In genomic region chr2:223865907-223866508, GRCh38 we compare ENCODE assay signal across 11 cellular contexts. TPM values are rescaled to one million over a fixed set of nuclear protein-coding genes. Genes with fewer than 3 reads are reported as not detected.
DNase-seq lines count a peak whose midpoint lies in the region; ATAC-seq lines count a peak whose summit lies in the region.
"Had no signal": no experiment of that assay in that cellular context is flagged by ENCODE, and none has a peak within 500 bp of the region (broad histone marks: within the 10 kb centered on the region; RNA-seq: fewer than 3 reads in every experiment).

No MANE protein-coding gene starts in this region.

- peak; percentile 46 to 47 for ATAC-seq in activated naive CD4-positive, alpha-beta T cell treated with anti-CD3 and anti-CD28 coated beads, Interleukin-2, amount 50 U/mL, for 72 hours
- ATAC-seq in activated naive CD8-positive, alpha-beta T cell treated with anti-CD3 and anti-CD28 coated beads, Interleukin-2, amount 10 ng/mL, durations not matched to agents 7 days and 5 days (ENCODE audit: low read depth), result peak; percentile 76
- no peak for ATAC-seq in stimulated activated memory B cell treated with anti-CD40 and anti-IgM and Interleukin-4, amounts not matched to agents 10 μg/mL and 1 μg/mL and 100 μg/mL, for 72 hours
- ATAC-seq: Right ventricle myocardium inferior had no signal

- DNase-seq in activated naive CD4-positive, alpha-beta T cell treated with anti-CD3 and anti-CD28 coated beads, Interleukin-2, amount 50 U/mL, for 72 hours (ENCODE audit: low spot score in 2 of 2), result no peak
- no peak for DNase-seq in activated naive CD4-positive, alpha-beta T cell treated with Interleukin-2 at 50 U/mL for 16 hours
- peak; percentile 26 for DNase-seq in Jurkat, Clone E6-1 (ENCODE audit: low read depth, low spot score)
- DNase-seq in activated naive CD8-positive, alpha-beta T cell treated with anti-CD3 and anti-CD28 coated beads, Interleukin-2, amount 10 ng/mL, durations not matched to agents 7 days and 5 days, result no peak
- DNase-seq in NCI-H82 treated with DMSO at 0.1 percent for 48 hours (lab: John Stamatoyannopoulos, UW; ENCODE audit: unreplicated experiment), result no peak
- no peak for DNase-seq in NCI-H1694 treated with DMSO at 0.1 percent for 48 hours (lab: John Stamatoyannopoulos, UW)
- no peak for DNase-seq in stimulated activated CD4-positive, alpha-beta T cell treated with anti-CD3 and anti-CD28 coated beads, Interleukin-4, amount 100 ng/mL, for 4 hours
- DNase-seq: activated CD4-positive, alpha-beta T cell treated with anti-CD3 and anti-CD28 coated beads for 48 hours had no signal

- H3K4me3 Mint-ChIP-seq in activated naive CD8-positive, alpha-beta T cell treated with anti-CD3 and anti-CD28 coated beads, Interleukin-2, amount 10 ng/mL, durations not matched to agents 7 days and 5 days, result peak overlapping the region; percentile 62
- no peak overlapping the region for H3K4me3 Mint-ChIP-seq in stimulated activated memory B cell treated with anti-CD40 and anti-IgM and Interleukin-4, amounts not matched to agents 10 μg/mL and 1 μg/mL and 100 μg/mL, for 72 hours
- H3K4me3 Mint-ChIP-seq: nephron had no signal

- POLR2A ChIA-PET in activated naive CD8-positive, alpha-beta T cell treated with anti-CD3 and anti-CD28 coated beads, Interleukin-2, amount 10 ng/mL, durations not matched to agents 7 days and 5 days (lab: Charles Lee), result interaction anchor here (1.7 kb wide), 1 partner anchor 27 kb away, joined by 4 read pairs; no protein-coding TSS in a partner anchor

- H3K9me3 Mint-ChIP-seq in activated naive CD4-positive, alpha-beta T cell treated with anti-CD3 and anti-CD28 coated beads, Interleukin-2, amount 50 U/mL, for 72 hours, result no peaks in the 10 kb centered on the region
- no peaks in the 10 kb centered on the region for H3K9me3 Mint-ChIP-seq in activated naive CD8-positive, alpha-beta T cell treated with anti-CD3 and anti-CD28 coated beads, Interleukin-2, amount 10 ng/mL, durations not matched to agents 7 days and 5 days
- H3K9me3 Mint-ChIP-seq in stimulated activated memory B cell treated with anti-CD40 and anti-IgM and Interleukin-4, amounts not matched to agents 10 μg/mL and 1 μg/mL and 100 μg/mL, for 72 hours, result no peaks in the 10 kb centered on the region
- H3K9me3 Mint-ChIP-seq: nephron had no signal

- peaks cover 26% of the 10 kb centered on the region for H3K4me1 Mint-ChIP-seq in activated naive CD8-positive, alpha-beta T cell treated with anti-CD3 and anti-CD28 coated beads, Interleukin-2, amount 10 ng/mL, durations not matched to agents 7 days and 5 days
- peaks cover 26% of the 10 kb centered on the region for H3K4me1 Mint-ChIP-seq in stimulated activated memory B cell treated with anti-CD40 and anti-IgM and Interleukin-4, amounts not matched to agents 10 μg/mL and 1 μg/mL and 100 μg/mL, for 72 hours
- H3K4me1 Mint-ChIP-seq: nephron had no signal

- H3K27me3 Mint-ChIP-seq in activated naive CD8-positive, alpha-beta T cell treated with anti-CD3 and anti-CD28 coated beads, Interleukin-2, amount 10 ng/mL, durations not matched to agents 7 days and 5 days, result no peaks in the 10 kb centered on the region
- no peaks in the 10 kb centered on the region for H3K27me3 Mint-ChIP-seq in stimulated activated memory B cell treated with anti-CD40 and anti-IgM and Interleukin-4, amounts not matched to agents 10 μg/mL and 1 μg/mL and 100 μg/mL, for 72 hours

- no peak overlapping the region for H3K4me3 ChIP-seq in Jurkat, Clone E6-1 (ENCODE audit: low read length)

- no peaks in the 10 kb centered on the region for H3K36me3 Mint-ChIP-seq in activated naive CD4-positive, alpha-beta T cell treated with anti-CD3 and anti-CD28 coated beads, Interleukin-2, amount 50 U/mL, for 72 hours
- H3K36me3 Mint-ChIP-seq in activated naive CD8-positive, alpha-beta T cell treated with anti-CD3 and anti-CD28 coated beads, Interleukin-2, amount 10 ng/mL, durations not matched to agents 7 days and 5 days, result peaks cover 19% of the 10 kb centered on the region
- peaks cover 18% of the 10 kb centered on the region for H3K36me3 Mint-ChIP-seq in stimulated activated memory B cell treated with anti-CD40 and anti-IgM and Interleukin-4, amounts not matched to agents 10 μg/mL and 1 μg/mL and 100 μg/mL, for 72 hours

- peak overlapping the region in 1 of 2 donors; percentile 91 for H3K27ac Mint-ChIP-seq in activated naive CD4-positive, alpha-beta T cell treated with anti-CD3 and anti-CD28 coated beads, Interleukin-2, amount 50 U/mL, for 72 hours
- H3K27ac Mint-ChIP-seq in activated naive CD8-positive, alpha-beta T cell treated with anti-CD3 and anti-CD28 coated beads, Interleukin-2, amount 10 ng/mL, durations not matched to agents 7 days and 5 days, result peak overlapping the region; percentile 88
- H3K27ac Mint-ChIP-seq in stimulated activated memory B cell treated with anti-CD40 and anti-IgM and Interleukin-4, amounts not matched to agents 10 μg/mL and 1 μg/mL and 100 μg/mL, for 72 hours, result peak overlapping the region; percentile 63
- H3K27ac Mint-ChIP-seq: nephron had no signal

RNA-seq across cellular contexts. Expression of gene AP1S3, which starts 28.6 kb away (rescaled TPM):
- 1 to 10 TPM; 1.8 to 7.6 TPM for total RNA-seq in activated naive CD4-positive, alpha-beta T cell treated with anti-CD3 and anti-CD28 coated beads, Interleukin-2, amount 50 U/mL, for 72 hours
- 5.1 TPM for polyA plus RNA-seq in Jurkat, Clone E6-1 (2012; ENCODE audit: insufficient read depth, insufficient read length)
- 1 to 10 TPM; 5.8 to 6.3 TPM for total RNA-seq in activated naive CD8-positive, alpha-beta T cell treated with anti-CD3 and anti-CD28 coated beads, Interleukin-2, amount 10 ng/mL, durations not matched to agents 7 days and 5 days
